ENCODE assay signal across 13 cellular contexts in genomic region chr22:46012182-46012880, GRCh38. TPM values are rescaled to one million over a fixed set of nuclear protein-coding genes. Genes with fewer than 3 reads are reported as not detected.
A peak's percentile ranks its signal among the peaks of the same experiment; 100 is the strongest.
DNase-seq lines count a peak whose midpoint lies in the region; ATAC-seq and TF ChIP-seq lines count a peak whose summit lies in the region.
"Had no signal": no experiment of that assay in that cellular context is flagged by ENCODE, and none has a peak within 500 bp of the region (broad histone marks: within the 10 kb centered on the region; RNA-seq: fewer than 3 reads in every experiment).

No MANE protein-coding gene starts in this region.

- H3K4me1 ChIP-seq in BE2C, result peaks cover 54% of the 10 kb centered on the region
- peaks cover 9% of the 10 kb centered on the region for H3K4me1 ChIP-seq in right cardiac atrium (ENCODE audit: control insufficient read depth, insufficient read depth, low read length)

- H3K9me3 ChIP-seq in BE2C (no peaks in the 10 kb centered on the region), right cardiac atrium (ENCODE audit: control insufficient read depth, low read length) (no peaks in the 10 kb centered on the region)

- peak; percentile 17 for DNase-seq in BE2C
- no peak for DNase-seq in T-cell
- DNase-seq in right cardiac atrium, result peak in 2 of 3 donors; percentile 21 to 62
- peak; percentile 67 for DNase-seq in sciatic nerve (ENCODE audit: low spot score)
- no peak for DNase-seq in RPMI8226
- DNase-seq: brain microvascular endothelial cell, NCI-H187 had no signal

- POLR2A ChIA-PET in T-cell (lab: Charles Lee), result no interaction called here

- peak overlapping the region; percentile 21 to 83 (median 54) for H3K4me3 Mint-ChIP-seq in T-cell

- intact Hi-C loops in right cardiac atrium (cut with DNase I) (no loop called here), sciatic nerve (cut with DNase I) (loop anchor here (5.0 kb wide), 1 partner anchor 65 kb away; no protein-coding TSS in a partner anchor)

- WGBS in right cardiac atrium, result 78% methylated on average over 13 of the region's 13 CpGs

- H3K36me3 Mint-ChIP-seq in T-cell, result no peaks in the 10 kb centered on the region

- TF ChIP-seq CTCF in BE2C (IDR thresholded peaks at IDR 0.05; ENCODE audit: low read depth, low read length), result no peak

- no peak overlapping the region for H3K4me3 ChIP-seq in BE2C (ENCODE audit: low read depth, low read length)
- no peak overlapping the region for H3K4me3 ChIP-seq in right cardiac atrium (ENCODE audit: low read length)

- H3K27me3 ChIP-seq in BE2C, result no peaks in the 10 kb centered on the region
- H3K27me3 ChIP-seq in right cardiac atrium (ENCODE audit: control insufficient read depth, insufficient read depth), result no peaks in the 10 kb centered on the region
- H3K27me3 ChIP-seq: brain microvascular endothelial cell had no signal

- ATAC-seq in T-cell (replicated peaks in 1 of 4) (no peak), right cardiac atrium (peak; percentile 0), sciatic nerve (no peak), HG03342 (IDR thresholded peaks at IDR 0.05; ENCODE audit: unreplicated experiment) (no peak), HG02759 (IDR thresholded peaks at IDR 0.05; ENCODE audit: unreplicated experiment) (no peak), HG03378 (IDR thresholded peaks at IDR 0.05; ENCODE audit: unreplicated experiment) (no peak)

- H3K27ac ChIP-seq in right cardiac atrium (ENCODE audit: low read length), result no peak overlapping the region
- H3K27ac ChIP-seq: brain microvascular endothelial cell had no signal

- CTCF ChIA-PET in T-cell (lab: Charles Lee), result interaction anchor here in 1 of 2 donors (0.6 to 2.7 kb wide), 2 partner anchors 24 to 99 kb away, joined by 5 to 22 read pairs; no protein-coding TSS in a partner anchor

- H3K27ac Mint-ChIP-seq in T-cell, result no peak overlapping the region

- peaks cover 0 to 8% (median 6%) of the 10 kb centered on the region in 3 donors for H3K4me1 Mint-ChIP-seq in T-cell

- no peaks in the 10 kb centered on the region for H3K36me3 ChIP-seq in BE2C
- H3K36me3 ChIP-seq: brain microvascular endothelial cell had no signal

- H3K27me3 Mint-ChIP-seq in T-cell, result no peaks in the 10 kb centered on the region

- H3K9me3 Mint-ChIP-seq in T-cell, result peaks cover 0 to 13% (median 0%) of the 10 kb centered on the region in 3 donors

RNA-seq across cellular contexts. Expression of gene WNT7B, which starts 35.4 kb away (rescaled TPM):
- not detected for polyA plus RNA-seq in BE2C (2012; ENCODE audit: insufficient read depth, insufficient read length, low read depth)
- total RNA-seq in T-cell (under 1 TPM in 1 of 5 donors, not detected in 4; 0.15 TPM), right cardiac atrium (not detected), sciatic nerve (not detected)
- not detected for polyA plus RNA-seq in right cardiac atrium
- total RNA-seq: GM12878, myocyte had no signal
- polyA plus RNA-seq: BJ had no signal

Comparison
In these comparisons a context has a peak if more than half of its experiments do, and no peak if none do; other contexts are left out.
1. DNase-seq: peak in BE2C (single experiment), right cardiac atrium (2 of 3) and sciatic nerve (single experiment); none in T-cell (0 of 34) and RPMI8226 (single experiment).
2. ATAC-seq: peak in right cardiac atrium (2 of 2); none in T-cell (0 of 4), sciatic nerve (single experiment), HG03342 (single experiment), HG02759 (single experiment) and HG03378 (single experiment).